In genomic region chr1:114335273-114335672, GRCh38 we compare ENCODE assay signal across 15 cellular contexts.
A peak's percentile ranks its signal among the peaks of the same experiment; 100 is the strongest.
DNase-seq lines count a peak whose midpoint lies in the region; ATAC-seq, FAIRE-seq and TF ChIP-seq lines count a peak whose summit lies in the region.
"Had no signal": no experiment of that assay in that cellular context is flagged by ENCODE, and none has a peak within 500 bp of the region (broad histone marks: within the 10 kb centered on the region; RNA-seq: fewer than 3 reads in every experiment).

No MANE protein-coding gene starts in this region.

- no peaks in the 10 kb centered on the region for H3K9me2 ChIP-seq in Loucy (replicated peaks; ENCODE audit: low read depth, low read length)

- H3K9me1 ChIP-seq in K562 (ENCODE audit: control insufficient read depth, insufficient read depth, low read length) = no peaks in the 10 kb centered on the region

- in situ Hi-C loops in K562 (cut with MboI) = no loop called here

- no TSS peak for BruUV-seq in K562 (replicated peaks; lab: Mats Ljungman, UMichigan)

- peaks cover 6% of the 10 kb centered on the region for H3K36me3 Mint-ChIP-seq in activated CD8-positive, alpha-beta memory T cell treated with anti-CD3 and anti-CD28 coated beads, Interleukin-2, amount 10 ng/mL, durations not matched to agents 7 days and 5 days
- no peaks in the 10 kb centered on the region for H3K36me3 Mint-ChIP-seq in stimulated activated effector memory CD8-positive, alpha-beta T cell treated with anti-CD3 and anti-CD28 coated beads, Interleukin-12 subunit alpha, Interleukin-12 subunit beta, amount 100 ng/mL, for 72 hours

- TF ChIP-seq POLR2A in K562 (conservative IDR thresholded peaks at IDR 0.05) = no peak

- H3K4me3 Mint-ChIP-seq in activated CD8-positive, alpha-beta memory T cell treated with anti-CD3 and anti-CD28 coated beads, Interleukin-2, amount 10 ng/mL, durations not matched to agents 7 days and 5 days = no peak overlapping the region
- no peak overlapping the region for H3K4me3 Mint-ChIP-seq in stimulated activated effector memory CD8-positive, alpha-beta T cell treated with anti-CD3 and anti-CD28 coated beads, Interleukin-12 subunit alpha, Interleukin-12 subunit beta, amount 100 ng/mL, for 72 hours

- H3K4me3 ChIP-seq in Loucy (ENCODE audit: low read length, poor library complexity, severe bottlenecking) (no peak overlapping the region), K562 (no peak overlapping the region)
- H3K4me3 ChIP-seq: A549; BLaER1 treated with 17β-estradiol and CSF1 and Interleukin-3, amounts not matched to agents 10 nM and 100 nM had no signal

- intact Hi-C loops in K562 (cut with micrococcal nuclease) = no loop called here

- H2AFZ ChIP-seq in Loucy (ENCODE audit: low read length) (no peak overlapping the region), K562 (ENCODE audit: low read depth, low read length) (no peak overlapping the region)

- no peaks in the 10 kb centered on the region for H4K20me1 ChIP-seq in Loucy (ENCODE audit: insufficient read depth, low read length, poor library complexity, severe bottlenecking)
- no peaks in the 10 kb centered on the region for H4K20me1 ChIP-seq in K562 (replicated peaks; ENCODE audit: control insufficient read depth, insufficient read depth, low read length)
- H4K20me1 ChIP-seq: BLaER1 treated with 17β-estradiol and CSF1 and Interleukin-3, amounts not matched to agents 10 nM and 100 nM had no signal

- no peak for ATAC-seq in activated CD8-positive, alpha-beta memory T cell treated with anti-CD3 and anti-CD28 coated beads, Interleukin-2, amount 10 ng/mL, durations not matched to agents 7 days and 5 days
- ATAC-seq in K562 (peak; percentile 57; the same call in 2 of the 3 replicates), HG03521 (IDR thresholded peaks at IDR 0.05; ENCODE audit: unreplicated experiment) (no peak)
- no peak for ATAC-seq in stimulated activated effector memory CD8-positive, alpha-beta T cell treated with anti-CD3 and anti-CD28 coated beads, Interleukin-12 subunit alpha, Interleukin-12 subunit beta, amount 100 ng/mL, for 72 hours
- ATAC-seq: A549 had no signal

- DNase-seq in activated CD8-positive, alpha-beta memory T cell treated with anti-CD3 and anti-CD28 coated beads, Interleukin-2, amount 10 ng/mL, durations not matched to agents 7 days and 5 days = no peak
- DNase-seq in activated CD8-positive, alpha-beta memory T cell treated with anti-CD3 and anti-CD28 coated beads, Interleukin-2, amount 50 U/mL, for 4 hours = no peak
- DNase-seq in K562 (ENCODE audit: extremely low read depth in 1 of 4, low spot score in 3 of 4) (no peak), NCI-H1694 (lab: John Stamatoyannopoulos, UW) (no peak)
- DNase-seq in stimulated activated effector memory CD8-positive, alpha-beta T cell treated with anti-CD3 and anti-CD28 coated beads, Interleukin-12 subunit alpha, Interleukin-12 subunit beta, amount 100 ng/mL, for 72 hours (ENCODE audit: low spot score in 2 of 2) = peak in 1 of 2 donors; percentile 22
- DNase-seq: COR-L47, GOT3, KBM-7, NCI-H1436, NCI-H2029 treated with DMSO at 0.1 percent for 48 hours, NCI-H524 had no signal

- H3K79me2 ChIP-seq in Loucy (ENCODE audit: insufficient read depth, low read length) = no peaks in the 10 kb centered on the region
- no peaks in the 10 kb centered on the region for H3K79me2 ChIP-seq in K562 (ENCODE audit: control insufficient read depth, insufficient read depth, low read length)

- TF ChIP-seq CTCF in Loucy (conservative IDR thresholded peaks at IDR 0.05; ENCODE audit: low read length) (0 out of 2 replicates have a peak, but pooled peaks have one; percentile 12), K562 (IDR thresholded peaks at IDR 0.05 in 2 of 3, conservative IDR thresholded peaks at IDR 0.05 in 1 of 3; ENCODE audit: insufficient read depth in 2 of 3, low read depth in 1 of 3, low read length in 3 of 3) (peak in 2 of 3 experiments; percentile 9 to 11; a peak in 2 of 6 replicates)

- H3K4me1 ChIP-seq in Loucy (ENCODE audit: insufficient read depth, low read length, poor library complexity, severe bottlenecking) (peaks cover 5% of the 10 kb centered on the region), K562 (replicated peaks in 1 of 2; ENCODE audit: control insufficient read depth in 2 of 2, insufficient read depth in 2 of 2, low read length in 2 of 2) (no peaks in the 10 kb centered on the region; a peak in 1 of 5 replicates)
- H3K4me1 ChIP-seq: A549 had no signal

- no peak for FAIRE-seq in K562 (lab: Jason Lieb, UNC)
- FAIRE-seq: A549 had no signal

- POLR2A ChIA-PET in K562 (lab: Yijun Ruan, JAX) = interaction anchor here (1.1 kb wide), 1 partner anchor 12 kb away, joined by 3 read pairs; no protein-coding TSS in a partner anchor

- H3K27me3 ChIP-seq in Loucy (ENCODE audit: insufficient read depth, low read length, poor library complexity, severe bottlenecking) = peaks cover 22% of the 10 kb centered on the region
- H3K27me3 ChIP-seq in K562 (ENCODE audit: control insufficient read depth in 2 of 2, insufficient read depth in 2 of 2, low read length in 2 of 2) = peaks cover 8 to 11% of the 10 kb centered on the region in 2 experiments; a peak in 4 of 5 replicates
- H3K27me3 ChIP-seq: BLaER1 treated with 17β-estradiol and CSF1 and Interleukin-3, amounts not matched to agents 10 nM and 100 nM had no signal

- TF ChIP-seq EP300 in K562 (IDR thresholded peaks at IDR 0.05; ENCODE audit: low read length) = no peak

- no peak overlapping the region for H3K27ac ChIP-seq in K562 (ENCODE audit: extremely low read depth, low read depth, low read length)
- H3K27ac ChIP-seq: A549; BLaER1 treated with 17β-estradiol and CSF1 and Interleukin-3, amounts not matched to agents 10 nM and 100 nM had no signal

- peak overlapping the region; percentile 80 for H3K27ac Mint-ChIP-seq in activated CD8-positive, alpha-beta memory T cell treated with anti-CD3 and anti-CD28 coated beads, Interleukin-2, amount 10 ng/mL, durations not matched to agents 7 days and 5 days
- H3K27ac Mint-ChIP-seq in stimulated activated effector memory CD8-positive, alpha-beta T cell treated with anti-CD3 and anti-CD28 coated beads, Interleukin-12 subunit alpha, Interleukin-12 subunit beta, amount 100 ng/mL, for 72 hours = peak overlapping the region; percentile 63

- CTCF ChIA-PET in activated CD8-positive, alpha-beta memory T cell treated with anti-CD3 and anti-CD28 coated beads, Interleukin-2, amount 10 ng/mL, durations not matched to agents 7 days and 5 days (lab: Charles Lee) = interaction anchor here (1.3 to 11.3 kb wide), 4 partner anchors 10 to 359 kb away, joined by 3 to 107 read pairs (median 8); no protein-coding TSS in a partner anchor
- CTCF ChIA-PET in K562 (lab: Yijun Ruan, JAX; ENCODE audit: low intra/inter-chr PET ratio) = interaction anchor here (0.7 kb wide), 1 partner anchor 351 kb away, joined by 4 read pairs; no protein-coding TSS in a partner anchor

- no peak for TF ChIP-seq RAD21 in K562 (CRISPR knock-in tag; conservative IDR thresholded peaks at IDR 0.05 in 1 of 2, IDR thresholded peaks at IDR 0.05 in 1 of 2)

- no peaks in the 10 kb centered on the region for H3K36me3 ChIP-seq in Loucy (ENCODE audit: insufficient read depth, low read length)
- no peaks in the 10 kb centered on the region for H3K36me3 ChIP-seq in K562 (ENCODE audit: control insufficient read depth, insufficient read depth, low read length)
- H3K36me3 ChIP-seq: BLaER1 treated with 17β-estradiol and CSF1 and Interleukin-3, amounts not matched to agents 10 nM and 100 nM had no signal

- H3K9me3 ChIP-seq in Loucy (ENCODE audit: insufficient read depth, low read depth, low read length) (no peaks in the 10 kb centered on the region), K562 (replicated peaks; ENCODE audit: control insufficient read depth, insufficient read depth, low read depth, low read length) (no peaks in the 10 kb centered on the region)
- H3K9me3 ChIP-seq: A549; BLaER1 treated with 17β-estradiol and CSF1 and Interleukin-3, amounts not matched to agents 10 nM and 100 nM had no signal

- H3K27me3 Mint-ChIP-seq in activated CD8-positive, alpha-beta memory T cell treated with anti-CD3 and anti-CD28 coated beads, Interleukin-2, amount 10 ng/mL, durations not matched to agents 7 days and 5 days = no peaks in the 10 kb centered on the region

- no peaks in the 10 kb centered on the region for H3K9me3 Mint-ChIP-seq in activated CD8-positive, alpha-beta memory T cell treated with anti-CD3 and anti-CD28 coated beads, Interleukin-2, amount 10 ng/mL, durations not matched to agents 7 days and 5 days (ENCODE audit: low read depth)
- H3K9me3 Mint-ChIP-seq in stimulated activated effector memory CD8-positive, alpha-beta T cell treated with anti-CD3 and anti-CD28 coated beads, Interleukin-12 subunit alpha, Interleukin-12 subunit beta, amount 100 ng/mL, for 72 hours = no peaks in the 10 kb centered on the region

- no peaks in the 10 kb centered on the region for H3F3A ChIP-seq in Loucy (ENCODE audit: low read depth)

- H3K4me2 ChIP-seq in Loucy (ENCODE audit: low read depth, low read length, poor library complexity, severe bottlenecking) = no peak overlapping the region
- H3K4me2 ChIP-seq in K562 (ENCODE audit: insufficient read depth, low read length) = no peak overlapping the region
- H3K4me2 ChIP-seq: A549; BLaER1 treated with 17β-estradiol and CSF1 and Interleukin-3, amounts not matched to agents 10 nM and 100 nM had no signal

- H3K4me1 Mint-ChIP-seq in activated CD8-positive, alpha-beta memory T cell treated with anti-CD3 and anti-CD28 coated beads, Interleukin-2, amount 10 ng/mL, durations not matched to agents 7 days and 5 days = peaks cover 60% of the 10 kb centered on the region
- peaks cover 63% of the 10 kb centered on the region for H3K4me1 Mint-ChIP-seq in stimulated activated effector memory CD8-positive, alpha-beta T cell treated with anti-CD3 and anti-CD28 coated beads, Interleukin-12 subunit alpha, Interleukin-12 subunit beta, amount 100 ng/mL, for 72 hours

- H3K9ac ChIP-seq in Loucy (ENCODE audit: low read depth, low read length, poor library complexity, severe bottlenecking) (no peak overlapping the region), K562 (ENCODE audit: insufficient read depth in 1 of 2, low read depth in 2 of 2, low read length in 2 of 2) (no peak overlapping the region)
- H3K9ac ChIP-seq: BLaER1 treated with 17β-estradiol and CSF1 and Interleukin-3, amounts not matched to agents 10 nM and 100 nM had no signal
